Comparison of ENCODE assay signal across 1 cellular context in the genomic region with DNA sequence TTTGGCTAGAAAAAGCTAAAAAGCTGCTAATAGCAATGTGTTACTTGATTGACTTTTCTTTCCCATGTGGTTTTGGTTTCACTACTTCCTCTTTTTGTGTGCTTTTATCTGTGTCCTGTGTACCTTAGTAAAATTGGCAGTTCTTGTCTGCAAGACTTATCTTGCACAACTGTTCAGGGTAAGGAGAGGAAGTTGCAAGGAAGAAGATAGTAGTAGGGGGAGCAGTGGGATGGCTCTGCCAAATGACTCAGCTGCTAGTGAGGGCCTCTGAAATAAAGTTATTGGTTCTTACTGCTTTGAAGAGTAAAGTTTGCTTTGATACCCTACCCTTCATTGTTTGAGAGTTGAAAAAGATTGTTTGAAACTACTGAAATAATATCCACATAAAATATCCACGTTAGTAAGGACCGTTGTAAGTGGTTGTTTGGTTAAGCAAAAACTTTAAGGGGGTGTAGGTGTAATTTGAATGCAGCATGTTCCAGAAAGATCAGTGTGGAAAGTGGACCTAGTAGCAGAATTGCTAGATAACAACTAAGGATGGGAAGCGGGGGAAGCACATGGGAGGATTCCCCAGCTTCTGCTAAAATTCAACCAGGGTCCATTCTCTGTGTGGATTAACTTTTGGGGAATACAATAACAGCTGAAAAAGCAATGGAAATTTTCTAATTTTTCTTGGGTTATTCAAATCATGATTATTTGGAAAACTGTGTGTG.
TF ChIP-seq lines count a peak whose summit lies in the region.

No MANE protein-coding gene starts in this region.

TF ChIP-seq in K562, 482 proteins besides CTCF, POLR2A, EP300 and RAD21 (continued from another document and continues in another):
- TF ChIP-seq MBD2 (IDR thresholded peaks at IDR 0.05; ENCODE audit: borderline replicate concordance, low read depth) (peak; percentile 69), CBX3 (IDR thresholded peaks at IDR 0.05; ENCODE audit: borderline replicate concordance in 1 of 2, low read length in 2 of 2) (peak in 1 of 2 experiments; percentile 98; a peak in 2 of 3 replicates), CHD1 (IDR thresholded peaks at IDR 0.05; ENCODE audit: low read length) (no peak), ZNF384 (IDR thresholded peaks at IDR 0.05; ENCODE audit: low read depth, low read length) (no peak), TRIM24 (IDR thresholded peaks at IDR 0.05) (peak; percentile 92 to 96), SOX6 (IDR thresholded peaks at IDR 0.05) (peak; percentile 93), ZC3H4 (CRISPR knock-in tag; IDR thresholded peaks at IDR 0.05; ENCODE audit: borderline replicate concordance) (no peak), CLOCK (CRISPR knock-in tag; IDR thresholded peaks at IDR 0.05; ENCODE audit: borderline replicate concordance) (0 out of 2 replicates have a peak, but pooled peaks have one; percentile 19), GTF2F1 (IDR thresholded peaks at IDR 0.05; ENCODE audit: low read depth, low read length) (no peak), ZNF79 (CRISPR knock-in tag; IDR thresholded peaks at IDR 0.05; ENCODE audit: low read depth) (no peak), NRF1 (conservative IDR thresholded peaks at IDR 0.05 in 1 of 2, IDR thresholded peaks at IDR 0.05 in 1 of 2) (0 out of 4 replicates have a peak, but pooled peaks have one; percentile 10 to 26), NR4A1 (CRISPR knock-in tag; IDR thresholded peaks at IDR 0.05) (no peak), NR4A1 (tag; IDR thresholded peaks at IDR 0.05) (0 out of 2 replicates have a peak, but pooled peaks have one; percentile 42), ETV1 (tag; conservative IDR thresholded peaks at IDR 0.05; ENCODE audit: low read depth) (peak; percentile 93), EHMT2 (IDR thresholded peaks at IDR 0.05) (peak; percentile 88), ELK3 (CRISPR knock-in tag; IDR thresholded peaks at IDR 0.05) (no peak), ZNF644 (tag; IDR thresholded peaks at IDR 0.05; ENCODE audit: low read depth) (peak; percentile 79; the same call in 1 of the 2 replicates), KDM1A (IDR thresholded peaks at IDR 0.05) (peak; percentile 89 to 93), TCF3 (CRISPR knock-in tag; IDR thresholded peaks at IDR 0.05) (peak; percentile 91), KAT7 (CRISPR knock-in tag; IDR thresholded peaks at IDR 0.05; ENCODE audit: borderline replicate concordance) (no peak), ZNF232 (CRISPR knock-in tag; IDR thresholded peaks at IDR 0.05) (no peak), TCFL5 (CRISPR knock-in tag; conservative IDR thresholded peaks at IDR 0.05) (no peak), MYC (IDR thresholded peaks at IDR 0.05; ENCODE audit: low read depth, low read length) (peak; percentile 82; the same call in 1 of the 2 replicates), MYC (CRISPR knock-in tag; IDR thresholded peaks at IDR 0.05; ENCODE audit: borderline replicate concordance, low read depth) (no peak)
- TF ChIP-seq, protein P1, sequence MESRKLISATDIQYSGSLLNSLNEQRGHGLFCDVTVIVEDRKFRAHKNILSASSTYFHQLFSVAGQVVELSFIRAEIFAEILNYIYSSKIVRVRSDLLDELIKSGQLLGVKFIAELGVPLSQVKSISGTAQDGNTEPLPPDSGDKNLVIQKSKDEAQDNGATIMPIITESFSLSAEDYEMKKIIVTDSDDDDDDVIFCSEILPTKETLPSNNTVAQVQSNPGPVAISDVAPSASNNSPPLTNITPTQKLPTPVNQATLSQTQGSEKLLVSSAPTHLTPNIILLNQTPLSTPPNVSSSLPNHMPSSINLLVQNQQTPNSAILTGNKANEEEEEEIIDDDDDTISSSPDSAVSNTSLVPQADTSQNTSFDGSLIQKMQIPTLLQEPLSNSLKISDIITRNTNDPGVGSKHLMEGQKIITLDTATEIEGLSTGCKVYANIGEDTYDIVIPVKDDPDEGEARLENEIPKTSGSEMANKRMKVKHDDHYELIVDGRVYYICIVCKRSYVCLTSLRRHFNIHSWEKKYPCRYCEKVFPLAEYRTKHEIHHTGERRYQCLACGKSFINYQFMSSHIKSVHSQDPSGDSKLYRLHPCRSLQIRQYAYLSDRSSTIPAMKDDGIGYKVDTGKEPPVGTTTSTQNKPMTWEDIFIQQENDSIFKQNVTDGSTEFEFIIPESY (CRISPR knock-in tag; IDR thresholded peaks at IDR 0.05), result peak; percentile 69
- TF ChIP-seq, protein P2, sequence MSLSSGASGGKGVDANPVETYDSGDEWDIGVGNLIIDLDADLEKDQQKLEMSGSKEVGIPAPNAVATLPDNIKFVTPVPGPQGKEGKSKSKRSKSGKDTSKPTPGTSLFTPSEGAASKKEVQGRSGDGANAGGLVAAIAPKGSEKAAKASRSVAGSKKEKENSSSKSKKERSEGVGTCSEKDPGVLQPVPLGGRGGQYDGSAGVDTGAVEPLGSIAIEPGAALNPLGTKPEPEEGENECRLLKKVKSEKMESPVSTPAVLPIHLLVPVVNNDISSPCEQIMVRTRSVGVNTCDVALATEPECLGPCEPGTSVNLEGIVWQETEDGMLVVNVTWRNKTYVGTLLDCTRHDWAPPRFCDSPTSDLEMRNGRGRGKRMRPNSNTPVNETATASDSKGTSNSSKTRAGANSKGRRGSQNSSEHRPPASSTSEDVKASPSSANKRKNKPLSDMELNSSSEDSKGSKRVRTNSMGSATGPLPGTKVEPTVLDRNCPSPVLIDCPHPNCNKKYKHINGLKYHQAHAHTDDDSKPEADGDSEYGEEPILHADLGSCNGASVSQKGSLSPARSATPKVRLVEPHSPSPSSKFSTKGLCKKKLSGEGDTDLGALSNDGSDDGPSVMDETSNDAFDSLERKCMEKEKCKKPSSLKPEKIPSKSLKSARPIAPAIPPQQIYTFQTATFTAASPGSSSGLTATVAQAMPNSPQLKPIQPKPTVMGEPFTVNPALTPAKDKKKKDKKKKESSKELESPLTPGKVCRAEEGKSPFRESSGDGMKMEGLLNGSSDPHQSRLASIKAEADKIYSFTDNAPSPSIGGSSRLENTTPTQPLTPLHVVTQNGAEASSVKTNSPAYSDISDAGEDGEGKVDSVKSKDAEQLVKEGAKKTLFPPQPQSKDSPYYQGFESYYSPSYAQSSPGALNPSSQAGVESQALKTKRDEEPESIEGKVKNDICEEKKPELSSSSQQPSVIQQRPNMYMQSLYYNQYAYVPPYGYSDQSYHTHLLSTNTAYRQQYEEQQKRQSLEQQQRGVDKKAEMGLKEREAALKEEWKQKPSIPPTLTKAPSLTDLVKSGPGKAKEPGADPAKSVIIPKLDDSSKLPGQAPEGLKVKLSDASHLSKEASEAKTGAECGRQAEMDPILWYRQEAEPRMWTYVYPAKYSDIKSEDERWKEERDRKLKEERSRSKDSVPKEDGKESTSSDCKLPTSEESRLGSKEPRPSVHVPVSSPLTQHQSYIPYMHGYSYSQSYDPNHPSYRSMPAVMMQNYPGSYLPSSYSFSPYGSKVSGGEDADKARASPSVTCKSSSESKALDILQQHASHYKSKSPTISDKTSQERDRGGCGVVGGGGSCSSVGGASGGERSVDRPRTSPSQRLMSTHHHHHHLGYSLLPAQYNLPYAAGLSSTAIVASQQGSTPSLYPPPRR (CRISPR knock-in tag; IDR thresholded peaks at IDR 0.05; ENCODE audit: borderline replicate concordance), result no peak
- TF ChIP-seq, protein P3, sequence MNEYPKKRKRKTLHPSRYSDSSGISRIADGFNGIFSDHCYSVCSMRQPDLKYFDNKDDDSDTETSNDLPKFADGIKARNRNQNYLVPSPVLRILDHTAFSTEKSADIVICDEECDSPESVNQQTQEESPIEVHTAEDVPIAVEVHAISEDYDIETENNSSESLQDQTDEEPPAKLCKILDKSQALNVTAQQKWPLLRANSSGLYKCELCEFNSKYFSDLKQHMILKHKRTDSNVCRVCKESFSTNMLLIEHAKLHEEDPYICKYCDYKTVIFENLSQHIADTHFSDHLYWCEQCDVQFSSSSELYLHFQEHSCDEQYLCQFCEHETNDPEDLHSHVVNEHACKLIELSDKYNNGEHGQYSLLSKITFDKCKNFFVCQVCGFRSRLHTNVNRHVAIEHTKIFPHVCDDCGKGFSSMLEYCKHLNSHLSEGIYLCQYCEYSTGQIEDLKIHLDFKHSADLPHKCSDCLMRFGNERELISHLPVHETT (CRISPR knock-in tag; conservative IDR thresholded peaks at IDR 0.05 in 1 of 2, IDR thresholded peaks at IDR 0.05 in 1 of 2), result peak in 1 of 2 experiments; percentile 56; a peak in 1 of 4 replicates
- TF ChIP-seq, protein P4, sequence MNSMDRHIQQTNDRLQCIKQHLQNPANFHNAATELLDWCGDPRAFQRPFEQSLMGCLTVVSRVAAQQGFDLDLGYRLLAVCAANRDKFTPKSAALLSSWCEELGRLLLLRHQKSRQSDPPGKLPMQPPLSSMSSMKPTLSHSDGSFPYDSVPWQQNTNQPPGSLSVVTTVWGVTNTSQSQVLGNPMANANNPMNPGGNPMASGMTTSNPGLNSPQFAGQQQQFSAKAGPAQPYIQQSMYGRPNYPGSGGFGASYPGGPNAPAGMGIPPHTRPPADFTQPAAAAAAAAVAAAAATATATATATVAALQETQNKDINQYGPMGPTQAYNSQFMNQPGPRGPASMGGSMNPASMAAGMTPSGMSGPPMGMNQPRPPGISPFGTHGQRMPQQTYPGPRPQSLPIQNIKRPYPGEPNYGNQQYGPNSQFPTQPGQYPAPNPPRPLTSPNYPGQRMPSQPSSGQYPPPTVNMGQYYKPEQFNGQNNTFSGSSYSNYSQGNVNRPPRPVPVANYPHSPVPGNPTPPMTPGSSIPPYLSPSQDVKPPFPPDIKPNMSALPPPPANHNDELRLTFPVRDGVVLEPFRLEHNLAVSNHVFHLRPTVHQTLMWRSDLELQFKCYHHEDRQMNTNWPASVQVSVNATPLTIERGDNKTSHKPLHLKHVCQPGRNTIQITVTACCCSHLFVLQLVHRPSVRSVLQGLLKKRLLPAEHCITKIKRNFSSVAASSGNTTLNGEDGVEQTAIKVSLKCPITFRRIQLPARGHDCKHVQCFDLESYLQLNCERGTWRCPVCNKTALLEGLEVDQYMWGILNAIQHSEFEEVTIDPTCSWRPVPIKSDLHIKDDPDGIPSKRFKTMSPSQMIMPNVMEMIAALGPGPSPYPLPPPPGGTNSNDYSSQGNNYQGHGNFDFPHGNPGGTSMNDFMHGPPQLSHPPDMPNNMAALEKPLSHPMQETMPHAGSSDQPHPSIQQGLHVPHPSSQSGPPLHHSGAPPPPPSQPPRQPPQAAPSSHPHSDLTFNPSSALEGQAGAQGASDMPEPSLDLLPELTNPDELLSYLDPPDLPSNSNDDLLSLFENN (IDR thresholded peaks at IDR 0.05; ENCODE audit: low read depth in 2 of 2, low read length in 2 of 2), result peak in 1 of 2 experiments; percentile 82; a peak in 1 of 4 replicates
- TF ChIP-seq, protein P5, sequence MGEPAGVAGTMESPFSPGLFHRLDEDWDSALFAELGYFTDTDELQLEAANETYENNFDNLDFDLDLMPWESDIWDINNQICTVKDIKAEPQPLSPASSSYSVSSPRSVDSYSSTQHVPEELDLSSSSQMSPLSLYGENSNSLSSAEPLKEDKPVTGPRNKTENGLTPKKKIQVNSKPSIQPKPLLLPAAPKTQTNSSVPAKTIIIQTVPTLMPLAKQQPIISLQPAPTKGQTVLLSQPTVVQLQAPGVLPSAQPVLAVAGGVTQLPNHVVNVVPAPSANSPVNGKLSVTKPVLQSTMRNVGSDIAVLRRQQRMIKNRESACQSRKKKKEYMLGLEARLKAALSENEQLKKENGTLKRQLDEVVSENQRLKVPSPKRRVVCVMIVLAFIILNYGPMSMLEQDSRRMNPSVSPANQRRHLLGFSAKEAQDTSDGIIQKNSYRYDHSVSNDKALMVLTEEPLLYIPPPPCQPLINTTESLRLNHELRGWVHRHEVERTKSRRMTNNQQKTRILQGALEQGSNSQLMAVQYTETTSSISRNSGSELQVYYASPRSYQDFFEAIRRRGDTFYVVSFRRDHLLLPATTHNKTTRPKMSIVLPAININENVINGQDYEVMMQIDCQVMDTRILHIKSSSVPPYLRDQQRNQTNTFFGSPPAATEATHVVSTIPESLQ (CRISPR knock-in tag; IDR thresholded peaks at IDR 0.05), result no peak
- TF ChIP-seq, protein P6, sequence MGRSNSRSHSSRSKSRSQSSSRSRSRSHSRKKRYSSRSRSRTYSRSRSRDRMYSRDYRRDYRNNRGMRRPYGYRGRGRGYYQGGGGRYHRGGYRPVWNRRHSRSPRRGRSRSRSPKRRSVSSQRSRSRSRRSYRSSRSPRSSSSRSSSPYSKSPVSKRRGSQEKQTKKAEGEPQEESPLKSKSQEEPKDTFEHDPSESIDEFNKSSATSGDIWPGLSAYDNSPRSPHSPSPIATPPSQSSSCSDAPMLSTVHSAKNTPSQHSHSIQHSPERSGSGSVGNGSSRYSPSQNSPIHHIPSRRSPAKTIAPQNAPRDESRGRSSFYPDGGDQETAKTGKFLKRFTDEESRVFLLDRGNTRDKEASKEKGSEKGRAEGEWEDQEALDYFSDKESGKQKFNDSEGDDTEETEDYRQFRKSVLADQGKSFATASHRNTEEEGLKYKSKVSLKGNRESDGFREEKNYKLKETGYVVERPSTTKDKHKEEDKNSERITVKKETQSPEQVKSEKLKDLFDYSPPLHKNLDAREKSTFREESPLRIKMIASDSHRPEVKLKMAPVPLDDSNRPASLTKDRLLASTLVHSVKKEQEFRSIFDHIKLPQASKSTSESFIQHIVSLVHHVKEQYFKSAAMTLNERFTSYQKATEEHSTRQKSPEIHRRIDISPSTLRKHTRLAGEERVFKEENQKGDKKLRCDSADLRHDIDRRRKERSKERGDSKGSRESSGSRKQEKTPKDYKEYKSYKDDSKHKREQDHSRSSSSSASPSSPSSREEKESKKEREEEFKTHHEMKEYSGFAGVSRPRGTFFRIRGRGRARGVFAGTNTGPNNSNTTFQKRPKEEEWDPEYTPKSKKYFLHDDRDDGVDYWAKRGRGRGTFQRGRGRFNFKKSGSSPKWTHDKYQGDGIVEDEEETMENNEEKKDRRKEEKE (IDR thresholded peaks at IDR 0.05; ENCODE audit: borderline replicate concordance in 1 of 2, control insufficient read depth in 1 of 2, low read depth in 2 of 2, low read length in 1 of 2), result 0 out of 4 replicates have a peak, but pooled peaks of 1 of the 2 experiments have one; percentile 65
